In the genomic region with DNA sequence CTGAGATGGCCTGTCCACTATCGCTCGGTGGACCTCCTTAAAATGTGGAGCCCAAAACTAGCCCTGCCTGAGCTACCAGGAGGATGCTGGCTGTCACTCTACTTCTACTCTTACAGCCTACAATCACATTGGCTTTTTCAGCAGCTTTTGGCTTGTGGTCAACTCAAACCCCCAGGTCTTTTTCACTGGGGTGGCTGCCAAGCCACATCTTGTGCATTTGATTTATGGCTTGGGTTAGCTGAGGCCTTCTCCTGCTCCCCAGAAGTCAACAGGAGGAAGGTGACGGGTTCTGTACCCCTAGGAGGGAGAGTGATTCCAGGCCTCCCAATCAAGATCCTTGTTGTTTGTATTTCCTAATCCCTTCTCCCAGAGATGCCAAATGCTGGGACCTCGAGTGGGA, we compare ENCODE assay signal across 23 cellular contexts.
"Had no signal": no experiment of that assay in that cellular context is flagged by ENCODE, and none has a peak within 500 bp of the region (broad histone marks: within the 10 kb centered on the region; RNA-seq: fewer than 3 reads in every experiment).

No MANE protein-coding gene starts in this region.

- H3K4me2 ChIP-seq: smooth muscle cell had no signal

- H3K27ac Mint-ChIP-seq: activated naive CD4-positive, alpha-beta T cell treated with anti-CD3 and anti-CD28 coated beads, Interleukin-2, amount 50 U/mL, for 72 hours; activated T-helper 1 cell treated with anti-CD3 and anti-CD28 coated beads, Interleukin-12 subunit alpha, Interleukin-12 subunit beta, Interleukin-2, Interleukin-4 antibody, amounts not matched to agents 30 ng/mL and 10 ng/mL and 1 ng/mL, durations not matched to agents 14 hours and 24 hours and 36 hours; immature natural killer cell; memory B cell; naive thymus-derived CD8-positive, alpha-beta T cell; T-helper 2 cell treated with Interferon-gamma antibody and Interleukin-4, amounts not matched to agents 5 μg/mL and 100 μg/mL, for 36 hours had no signal

- DNase-seq: activated CD4-positive, alpha-beta T cell treated with anti-CD3 and anti-CD28 coated beads, Interleukin-2, amount 50 U/mL, for 48 hours; activated gamma-delta T cell treated with Interleukin-2 at 50 U/mL for 16 hours; activated T-cell treated with anti-CD3 and anti-CD28 coated beads for 4 hours; adrenal gland; cerebellar nuclear complex; effector CD8-positive, alpha-beta T cell; immature natural killer cell; naive thymus-derived CD8-positive, alpha-beta T cell; pancreas; stimulated activated CD4-positive, alpha-beta T cell treated with anti-CD3 and anti-CD28 coated beads, Interleukin-4, amount 100 ng/mL, for 1 hour; stomach; upper lobe of right lung had no signal

- H3K4me3 ChIP-seq: adrenal gland, gastroesophageal sphincter, heart left ventricle, pancreas, smooth muscle cell, stomach, thoracic aorta, upper lobe of right lung had no signal

- H3K36me3 ChIP-seq: adrenal gland, gastroesophageal sphincter, heart left ventricle, neutrophil, pancreas, stomach, thoracic aorta, upper lobe of right lung had no signal

- H3K27me3 ChIP-seq: adrenal gland, pancreas, upper lobe of right lung had no signal

- H3K9me3 ChIP-seq: adrenal gland, gastroesophageal sphincter, neutrophil, pancreas, stomach, thoracic aorta, upper lobe of right lung had no signal

- H3K4me1 ChIP-seq: adrenal gland, gastroesophageal sphincter, pancreas, stomach, upper lobe of right lung had no signal

- H3K36me3 Mint-ChIP-seq: activated naive CD4-positive, alpha-beta T cell treated with anti-CD3 and anti-CD28 coated beads, Interleukin-2, amount 50 U/mL, for 72 hours; memory B cell; naive thymus-derived CD8-positive, alpha-beta T cell had no signal

- H3K4me1 Mint-ChIP-seq: immature natural killer cell had no signal

- H3K4me3 Mint-ChIP-seq: activated T-helper 1 cell treated with anti-CD3 and anti-CD28 coated beads, Interleukin-12 subunit alpha, Interleukin-12 subunit beta, Interleukin-2, Interleukin-4 antibody, amounts not matched to agents 30 ng/mL and 10 ng/mL and 1 ng/mL, durations not matched to agents 14 hours and 24 hours and 36 hours; immature natural killer cell; memory B cell; naive thymus-derived CD8-positive, alpha-beta T cell; T-helper 2 cell treated with Interferon-gamma antibody and Interleukin-4, amounts not matched to agents 5 μg/mL and 100 μg/mL, for 36 hours had no signal

- ATAC-seq: activated naive CD4-positive, alpha-beta T cell treated with anti-CD3 and anti-CD28 coated beads, Interleukin-2, amount 50 U/mL, for 72 hours; esophagus mucosa; gastroesophageal sphincter; heart left ventricle; naive thymus-derived CD8-positive, alpha-beta T cell; pancreas; sciatic nerve; upper lobe of right lung had no signal

- H3K27ac ChIP-seq: adrenal gland, gastroesophageal sphincter, heart left ventricle, neutrophil, pancreas, stomach, thoracic aorta, upper lobe of right lung had no signal

- H3K9me3 Mint-ChIP-seq: activated naive CD4-positive, alpha-beta T cell treated with anti-CD3 and anti-CD28 coated beads, Interleukin-2, amount 50 U/mL, for 72 hours; activated T-helper 1 cell treated with anti-CD3 and anti-CD28 coated beads, Interleukin-12 subunit alpha, Interleukin-12 subunit beta, Interleukin-2, Interleukin-4 antibody, amounts not matched to agents 30 ng/mL and 10 ng/mL and 1 ng/mL, durations not matched to agents 14 hours and 24 hours and 36 hours; immature natural killer cell; memory B cell; naive thymus-derived CD8-positive, alpha-beta T cell; T-helper 2 cell treated with Interferon-gamma antibody and Interleukin-4, amounts not matched to agents 5 μg/mL and 100 μg/mL, for 36 hours had no signal
